Comparison of ENCODE assay signal across 8 cellular contexts in genomic region chr1:39738622-39739366, GRCh38. TPM values are rescaled to one million over a fixed set of nuclear protein-coding genes. Genes with fewer than 3 reads are reported as not detected.
DNase-seq lines count a peak whose midpoint lies in the region; ATAC-seq and TF ChIP-seq lines count a peak whose summit lies in the region.

PPIE (plus strand) TSS chr1:39738882; CDS start chr1:39738901, 19 bp downstream.

- H3K4me2 ChIP-seq in fibroblast of lung (ENCODE audit: extremely low read depth, insufficient read depth, low read length) = peak within 1 kb of the TSS; percentile 91

- H3K27ac Mint-ChIP-seq in Calu3 (ENCODE audit: unreplicated experiment) = peak within 1 kb of the TSS; percentile 84
- peak within 1 kb of the TSS; percentile 92 to 97 (median 96) for H3K27ac Mint-ChIP-seq in naive thymus-derived CD4-positive, alpha-beta T cell
- peak within 1 kb of the TSS; percentile 91 for H3K27ac Mint-ChIP-seq in stimulated activated memory B cell treated with anti-CD40 and anti-IgM and Interleukin-4, amounts not matched to agents 10 μg/mL and 1 μg/mL and 100 μg/mL, for 72 hours

- no peaks in the 10 kb centered on the region for H3K4me1 ChIP-seq in fibroblast of lung (ENCODE audit: control insufficient read depth, extremely low read depth, insufficient read depth, low read length)
- H3K4me1 ChIP-seq in naive thymus-derived CD4-positive, alpha-beta T cell (ENCODE audit: control insufficient read depth in 2 of 2, insufficient read depth in 2 of 2, low read length in 2 of 2) = peaks cover 16 to 17% of the 10 kb centered on the region in 2 donors

- H3K36me3 Mint-ChIP-seq in Calu3 (ENCODE audit: insufficient read depth, unreplicated experiment) = peaks cover 39% of the 10 kb centered on the region
- peaks cover 10 to 24% (median 18%) of the 10 kb centered on the region in 5 donors for H3K36me3 Mint-ChIP-seq in naive thymus-derived CD4-positive, alpha-beta T cell
- peaks cover 26% of the 10 kb centered on the region for H3K36me3 Mint-ChIP-seq in stimulated activated memory B cell treated with anti-CD40 and anti-IgM and Interleukin-4, amounts not matched to agents 10 μg/mL and 1 μg/mL and 100 μg/mL, for 72 hours

- peaks cover 38% of the 10 kb centered on the region for H3K27me3 Mint-ChIP-seq in Calu3 (ENCODE audit: unreplicated experiment)
- H3K27me3 Mint-ChIP-seq in naive thymus-derived CD4-positive, alpha-beta T cell = peaks cover 2 to 16% (median 11%) of the 10 kb centered on the region in 5 donors
- H3K27me3 Mint-ChIP-seq in stimulated activated memory B cell treated with anti-CD40 and anti-IgM and Interleukin-4, amounts not matched to agents 10 μg/mL and 1 μg/mL and 100 μg/mL, for 72 hours = peaks cover 27% of the 10 kb centered on the region

- intact Hi-C loops in Calu3 (cut with micrococcal nuclease; ENCODE audit: unreplicated experiment) = no loop called here
- intact Hi-C loops in naive thymus-derived CD4-positive, alpha-beta T cell (cut with micrococcal nuclease) = loop anchor here (1.0 to 10.0 kb wide), 7 partner anchors 18 to 866 kb away; partner anchors contain the start of genes HPCAL4 (in 2 of the 2), BMP8B (in 1 of the 2), MYCBP (in 1 of the 2) and PABPC4 (in 1 of the 2)

- H3K36me3 ChIP-seq in fibroblast of lung (ENCODE audit: control insufficient read depth, insufficient read depth, low read length) = no peaks in the 10 kb centered on the region
- peaks cover 19 to 34% (median 23%) of the 10 kb centered on the region in 3 experiments for H3K36me3 ChIP-seq in naive thymus-derived CD4-positive, alpha-beta T cell (ENCODE audit: control insufficient read depth in 2 of 3, insufficient read depth in 3 of 3, low read length in 3 of 3)

- H3K4me1 Mint-ChIP-seq in Calu3 (ENCODE audit: low read depth, unreplicated experiment) = peaks cover 12% of the 10 kb centered on the region
- peaks cover 21 to 44% (median 38%) of the 10 kb centered on the region in 7 donors for H3K4me1 Mint-ChIP-seq in naive thymus-derived CD4-positive, alpha-beta T cell
- H3K4me1 Mint-ChIP-seq in stimulated activated memory B cell treated with anti-CD40 and anti-IgM and Interleukin-4, amounts not matched to agents 10 μg/mL and 1 μg/mL and 100 μg/mL, for 72 hours = peaks cover 20% of the 10 kb centered on the region

- peaks cover 10% of the 10 kb centered on the region for H3K79me2 ChIP-seq in fibroblast of lung (ENCODE audit: control insufficient read depth, insufficient read depth, low read length)

- H3K27ac ChIP-seq in RWPE1 (peak within 1 kb of the TSS; percentile 68), fibroblast of lung (ENCODE audit: insufficient read depth, low read length) (peak within 1 kb of the TSS; percentile 79)
- peak within 1 kb of the TSS; percentile 74 for H3K27ac ChIP-seq in naive thymus-derived CD4-positive, alpha-beta T cell (ENCODE audit: low read depth, low read length)

- DNase-seq in Calu3 (peak; percentile 88), LHCN-M2 (ENCODE audit: low read depth) (peak; percentile 86), RWPE1 (ENCODE audit: low spot score) (peak; percentile 89), fibroblast of lung (ENCODE audit: low read depth in 2 of 2) (peak; percentile 85 to 88)
- DNase-seq in activated T-helper 1 cell treated with anti-CD3 and anti-CD28 coated beads, Interleukin-2, amount 50 U/mL, for 16 hours (ENCODE audit: low read depth in 1 of 2, low spot score in 1 of 2) = peak; percentile 90 to 95
- DNase-seq in naive thymus-derived CD4-positive, alpha-beta T cell = peak; percentile 71 to 88 (median 85)

- H3K4me3 ChIP-seq in fibroblast of lung (replicated peaks in 1 of 4; ENCODE audit: control extremely low read depth in 1 of 4, insufficient read depth in 1 of 4, low read depth in 3 of 4, low read length in 4 of 4) = peak within 1 kb of the TSS; percentile 72 to 91 (median 79)
- H3K4me3 ChIP-seq in naive thymus-derived CD4-positive, alpha-beta T cell (ENCODE audit: low read length) = peak within 1 kb of the TSS; percentile 88

- no peaks in the 10 kb centered on the region for H3K9me3 Mint-ChIP-seq in Calu3 (ENCODE audit: low read depth, unreplicated experiment)
- peaks cover 0 to 7% (median 0%) of the 10 kb centered on the region in 11 donors for H3K9me3 Mint-ChIP-seq in naive thymus-derived CD4-positive, alpha-beta T cell
- H3K9me3 Mint-ChIP-seq in stimulated activated memory B cell treated with anti-CD40 and anti-IgM and Interleukin-4, amounts not matched to agents 10 μg/mL and 1 μg/mL and 100 μg/mL, for 72 hours = no peaks in the 10 kb centered on the region

- H3K9me3 ChIP-seq in fibroblast of lung (ENCODE audit: control insufficient read depth, insufficient read depth, low read depth, low read length) = no peaks in the 10 kb centered on the region
- no peaks in the 10 kb centered on the region for H3K9me3 ChIP-seq in naive thymus-derived CD4-positive, alpha-beta T cell (ENCODE audit: control insufficient read depth in 2 of 3, low read length in 3 of 3)

- CTCF ChIA-PET in Calu3 (lab: Charles Lee) (interaction anchor here (0.6 to 1.2 kb wide), 4 partner anchors 9 to 1937 kb away, joined by 3 to 4 read pairs (median 4); no protein-coding TSS in a partner anchor), RWPE1 (lab: Yijun Ruan, JAX) (interaction anchor here (0.5 to 0.6 kb wide), 4 partner anchors 19 to 566 kb away, joined by 3 to 7 read pairs (median 5); no protein-coding TSS in a partner anchor)
- CTCF ChIA-PET in naive thymus-derived CD4-positive, alpha-beta T cell (lab: Charles Lee) = interaction anchor here (0.6 to 1.6 kb wide), 5 partner anchors 62 to 824 kb away, joined by 3 to 10 read pairs (median 3); partner anchors contain the start of gene NT5C1A

- peaks cover 4% of the 10 kb centered on the region for H3K27me3 ChIP-seq in fibroblast of lung (ENCODE audit: control insufficient read depth, insufficient read depth, low read length)
- H3K27me3 ChIP-seq in naive thymus-derived CD4-positive, alpha-beta T cell (ENCODE audit: control insufficient read depth in 2 of 2, insufficient read depth in 2 of 2, low read length in 2 of 2) = no peaks in the 10 kb centered on the region

- no peaks in the 10 kb centered on the region for H4K20me1 ChIP-seq in fibroblast of lung (ENCODE audit: control insufficient read depth, extremely low read depth, insufficient read depth, low read length)

- H2AFZ ChIP-seq in fibroblast of lung (ENCODE audit: low read length) = peak within 1 kb of the TSS; percentile 98

- BruUV-seq in Calu3 (replicated peaks; lab: Mats Ljungman, UMichigan) = TSS peak; percentile 28

- ATAC-seq in GM21723 (IDR thresholded peaks at IDR 0.05; ENCODE audit: unreplicated experiment) = peak; percentile 87
- peak; percentile 99 for ATAC-seq in naive thymus-derived CD4-positive, alpha-beta T cell
- peak; percentile 100 for ATAC-seq in stimulated activated memory B cell treated with anti-CD40 and anti-IgM and Interleukin-4, amounts not matched to agents 10 μg/mL and 1 μg/mL and 100 μg/mL, for 72 hours

- POLR2A ChIA-PET in RWPE1 (lab: Yijun Ruan, JAX; ENCODE audit: low non-redundant PET) = interaction anchor here (0.5 to 1.3 kb wide), 9 partner anchors 15 to 643 kb away, joined by 3 to 8 read pairs (median 4); partner anchors contain the start of gene BMP8B
- POLR2A ChIA-PET in naive thymus-derived CD4-positive, alpha-beta T cell (lab: Charles Lee) = interaction anchor here (0.6 to 1.9 kb wide), 21 partner anchors 10 to 1083 kb away, joined by 3 to 11 read pairs (median 4); partner anchors contain the start of genes HPCAL4, MYCBP and NDUFS5

- peak within 1 kb of the TSS; percentile 83 for H3K9ac ChIP-seq in fibroblast of lung (ENCODE audit: insufficient read depth, low read length)

- no peak for TF ChIP-seq CTCF in Calu3 (IDR thresholded peaks at IDR 0.05; ENCODE audit: unreplicated experiment)
- no peak for TF ChIP-seq CTCF in RWPE1 (conservative IDR thresholded peaks at IDR 0.05; ENCODE audit: low read depth)
- TF ChIP-seq CTCF in fibroblast of lung (conservative IDR thresholded peaks at IDR 0.05 in 1 of 2, IDR thresholded peaks at IDR 0.05 in 1 of 2; ENCODE audit: low read depth in 1 of 2, low read length in 2 of 2) = no peak

- peak within 1 kb of the TSS; percentile 90 for H3K4me3 Mint-ChIP-seq in Calu3 (ENCODE audit: low read depth, unreplicated experiment)
- H3K4me3 Mint-ChIP-seq in naive thymus-derived CD4-positive, alpha-beta T cell = peak within 1 kb of the TSS; percentile 86 to 98 (median 96)
- H3K4me3 Mint-ChIP-seq in stimulated activated memory B cell treated with anti-CD40 and anti-IgM and Interleukin-4, amounts not matched to agents 10 μg/mL and 1 μg/mL and 100 μg/mL, for 72 hours = peak within 1 kb of the TSS; percentile 97

RNA-seq across cellular contexts. Expression of gene PPIE, which starts in this region (rescaled TPM):
- total RNA-seq in Calu3 (2022) (38.2 and 46.5 TPM in 2 replicates), LHCN-M2 (2014; rRNA removed) (34.3 and 40.6 TPM in 2 replicates), fibroblast of lung (32.9 and 38.8 TPM in 2 replicates)
- 51.3 TPM for polyA plus RNA-seq in LHCN-M2 (2012)
- 58.8 and 59.5 TPM in 2 replicates for polyA plus RNA-seq in fibroblast of lung
- polyA plus RNA-seq in fibroblast of lung (2012) = 44.5 and 48.0 TPM in 2 replicates
- 7.0 and 28.1 TPM in 2 replicates for polyA minus RNA-seq in fibroblast of lung (ENCODE audit: low replicate concordance)
- 10 to 100 TPM; 52.3 to 79.1 (median 61.3) TPM for total RNA-seq in naive thymus-derived CD4-positive, alpha-beta T cell
- 100 to 1,000 TPM; 104 to 119 TPM for polyA plus RNA-seq in naive thymus-derived CD4-positive, alpha-beta T cell

Comparison
In these comparisons a context has a peak if more than half of its experiments do, and no peak if none do; other contexts are left out.
1. Peak in every context shown above with its lines: DNase-seq, ATAC-seq, H3K4me3 ChIP-seq and H3K27ac ChIP-seq.